In the genomic region with DNA sequence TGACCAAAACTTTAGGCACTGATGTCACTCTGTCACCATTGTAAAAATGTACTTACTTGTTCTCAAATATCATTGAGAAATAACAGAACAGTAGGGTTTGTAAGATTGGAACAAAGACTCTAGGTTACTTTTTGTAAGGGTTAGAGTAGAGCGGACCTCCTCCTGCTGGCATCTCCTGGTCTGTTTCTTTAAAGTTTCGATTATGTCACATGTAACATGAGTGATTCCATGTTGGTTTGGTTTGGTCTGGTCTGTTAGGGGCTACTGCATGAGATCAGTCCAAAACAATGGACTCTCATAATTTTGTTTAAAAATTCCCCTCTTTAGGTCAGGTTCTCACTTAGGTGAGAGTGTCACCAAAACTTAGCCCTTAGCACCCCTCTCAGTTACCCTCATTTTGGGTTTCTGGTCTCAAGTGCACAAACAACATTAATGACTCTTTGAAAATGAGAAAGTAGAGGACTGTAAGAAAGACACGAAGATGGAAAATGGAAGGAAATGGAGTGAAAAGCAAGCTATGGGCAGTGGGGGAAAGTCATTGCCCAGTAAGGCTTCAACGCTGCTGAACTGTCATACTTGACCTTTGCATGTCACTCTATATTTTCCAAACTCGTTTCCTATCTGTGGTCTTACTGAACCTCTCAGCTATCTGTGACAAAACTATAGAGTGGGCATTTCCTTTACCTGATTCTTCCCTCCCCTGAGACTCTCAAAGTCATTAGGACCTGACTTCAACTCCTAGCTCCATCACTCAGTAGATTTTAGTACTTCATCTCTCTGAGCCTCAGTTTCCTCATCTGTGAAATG, we compare ENCODE assay signal across 1 cellular context.
TF ChIP-seq lines count a peak whose summit lies in the region.

No MANE protein-coding gene starts in this region.

TF ChIP-seq in GM12878, 131 proteins besides CTCF, POLR2A, EP300 and RAD21:
- TF ChIP-seq, protein P1, sequence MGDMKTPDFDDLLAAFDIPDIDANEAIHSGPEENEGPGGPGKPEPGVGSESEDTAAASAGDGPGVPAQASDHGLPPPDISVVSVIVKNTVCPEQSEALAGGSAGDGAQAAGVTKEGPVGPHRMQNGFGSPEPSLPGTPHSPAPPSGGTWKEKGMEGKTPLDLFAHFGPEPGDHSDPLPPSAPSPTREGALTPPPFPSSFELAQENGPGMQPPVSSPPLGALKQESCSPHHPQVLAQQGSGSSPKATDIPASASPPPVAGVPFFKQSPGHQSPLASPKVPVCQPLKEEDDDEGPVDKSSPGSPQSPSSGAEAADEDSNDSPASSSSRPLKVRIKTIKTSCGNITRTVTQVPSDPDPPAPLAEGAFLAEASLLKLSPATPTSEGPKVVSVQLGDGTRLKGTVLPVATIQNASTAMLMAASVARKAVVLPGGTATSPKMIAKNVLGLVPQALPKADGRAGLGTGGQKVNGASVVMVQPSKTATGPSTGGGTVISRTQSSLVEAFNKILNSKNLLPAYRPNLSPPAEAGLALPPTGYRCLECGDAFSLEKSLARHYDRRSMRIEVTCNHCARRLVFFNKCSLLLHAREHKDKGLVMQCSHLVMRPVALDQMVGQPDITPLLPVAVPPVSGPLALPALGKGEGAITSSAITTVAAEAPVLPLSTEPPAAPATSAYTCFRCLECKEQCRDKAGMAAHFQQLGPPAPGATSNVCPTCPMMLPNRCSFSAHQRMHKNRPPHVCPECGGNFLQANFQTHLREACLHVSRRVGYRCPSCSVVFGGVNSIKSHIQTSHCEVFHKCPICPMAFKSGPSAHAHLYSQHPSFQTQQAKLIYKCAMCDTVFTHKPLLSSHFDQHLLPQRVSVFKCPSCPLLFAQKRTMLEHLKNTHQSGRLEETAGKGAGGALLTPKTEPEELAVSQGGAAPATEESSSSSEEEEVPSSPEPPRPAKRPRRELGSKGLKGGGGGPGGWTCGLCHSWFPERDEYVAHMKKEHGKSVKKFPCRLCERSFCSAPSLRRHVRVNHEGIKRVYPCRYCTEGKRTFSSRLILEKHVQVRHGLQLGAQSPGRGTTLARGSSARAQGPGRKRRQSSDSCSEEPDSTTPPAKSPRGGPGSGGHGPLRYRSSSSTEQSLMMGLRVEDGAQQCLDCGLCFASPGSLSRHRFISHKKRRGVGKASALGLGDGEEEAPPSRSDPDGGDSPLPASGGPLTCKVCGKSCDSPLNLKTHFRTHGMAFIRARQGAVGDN (IDR thresholded peaks at IDR 0.05): peak; percentile 90
- TF ChIP-seq NBN (IDR thresholded peaks at IDR 0.05) (no peak), ZNF592 (IDR thresholded peaks at IDR 0.05) (peak; percentile 66), STAT1 (conservative IDR thresholded peaks at IDR 0.05) (no peak), NR2F1 (conservative IDR thresholded peaks at IDR 0.05) (0 out of 2 replicates have a peak, but pooled peaks have one; percentile 16), ZNF217 (IDR thresholded peaks at IDR 0.05) (no peak), RELA (IDR thresholded peaks at IDR 0.05; ENCODE audit: borderline replicate concordance, partially characterized antibody) (no peak), NR2C2 (IDR thresholded peaks at IDR 0.05; ENCODE audit: borderline replicate concordance, control insufficient read depth, insufficient read length, low read depth) (no peak), RELB (IDR thresholded peaks at IDR 0.05; ENCODE audit: low read depth) (no peak), JUNB (IDR thresholded peaks at IDR 0.05) (no peak)
